15 cellular contexts compared by ENCODE assay signal in genomic region chr3:126931806-126932187, GRCh38.
"Had no signal": no experiment of that assay in that cellular context is flagged by ENCODE, and none has a peak within 500 bp of the region (broad histone marks: within the 10 kb centered on the region; RNA-seq: fewer than 3 reads in every experiment).

No MANE protein-coding gene starts in this region.

- H3K4me3 Mint-ChIP-seq: memory B cell; T-helper 2 cell treated with Interferon-gamma antibody and Interleukin-4, amounts not matched to agents 5 μg/mL and 100 μg/mL, for 36 hours had no signal

- H3K27ac Mint-ChIP-seq: memory B cell; T-helper 2 cell treated with Interferon-gamma antibody and Interleukin-4, amounts not matched to agents 5 μg/mL and 100 μg/mL, for 36 hours had no signal

- H3K9me3 ChIP-seq: adrenal gland, body of pancreas, esophagus muscularis mucosa had no signal

- DNase-seq: activated CD4-positive, alpha-beta T cell treated with anti-CD3 and anti-CD28 coated beads, Interleukin-2, amount 50 U/mL, for 4 hours; activated naive CD4-positive, alpha-beta T cell treated with anti-CD3 and anti-CD28 coated beads, Interleukin-2, amount 50 U/mL, for 16 hours; activated T-cell treated with anti-CD3 and anti-CD28 coated beads, Interleukin-2, amount 50 U/mL, for 1 hour; adrenal gland; body of pancreas; foreskin fibroblast; right cardiac atrium; stimulated activated CD4-positive, alpha-beta T cell treated with anti-CD3 and anti-CD28 coated beads, Interleukin-2, amount 100 ng/mL, for 24 hours; stimulated activated naive CD4-positive, alpha-beta T cell; SW 1271; trophoblast cell had no signal

- H3K9me3 Mint-ChIP-seq: memory B cell; T-helper 2 cell treated with Interferon-gamma antibody and Interleukin-4, amounts not matched to agents 5 μg/mL and 100 μg/mL, for 36 hours had no signal

- H3K27ac ChIP-seq: adrenal gland, body of pancreas, esophagus muscularis mucosa had no signal

- H3K4me1 Mint-ChIP-seq: memory B cell had no signal

- H3K27me3 Mint-ChIP-seq: memory B cell had no signal

- H3K27me3 ChIP-seq: adrenal gland, body of pancreas, esophagus muscularis mucosa had no signal

- H3K4me3 ChIP-seq: adrenal gland, body of pancreas, esophagus muscularis mucosa had no signal

- ATAC-seq: activated CD4-positive, CD25-positive, alpha-beta regulatory T cell treated with anti-CD3 and anti-CD28 coated beads, Interleukin-2, amount 50 U/mL, for 24 hours; body of pancreas had no signal

- H3K36me3 ChIP-seq: adrenal gland, esophagus muscularis mucosa had no signal
